In the genomic region with DNA sequence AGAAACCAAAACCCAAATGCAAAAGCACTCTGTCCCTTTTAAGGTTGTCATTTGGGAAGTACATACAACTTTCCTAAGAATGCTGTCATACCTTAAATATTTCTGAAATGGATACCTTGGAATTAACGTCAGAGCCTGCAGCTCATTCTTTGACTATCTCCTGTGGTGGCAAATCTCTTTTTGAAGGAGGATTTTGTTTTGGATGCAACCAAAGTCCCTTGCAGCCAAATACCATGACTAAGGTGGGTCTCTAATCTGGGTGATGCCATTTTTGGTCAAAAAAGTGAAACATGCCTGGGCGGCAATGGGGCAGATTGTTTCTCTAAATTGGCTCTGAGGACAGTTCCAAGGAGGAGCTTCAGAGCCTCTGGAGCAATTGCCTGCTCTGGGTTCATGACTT, we compare ENCODE assay signal across 24 cellular contexts. TPM values are rescaled to one million over a fixed set of nuclear protein-coding genes. Genes with fewer than 3 reads are reported as not detected.
"Had no signal": no experiment of that assay in that cellular context is flagged by ENCODE, and none has a peak within 500 bp of the region (broad histone marks: within the 10 kb centered on the region; RNA-seq: fewer than 3 reads in every experiment).

No MANE protein-coding gene starts in this region.

- FAIRE-seq: HepG2, K562, RCC 7860 had no signal

- H3K27ac ChIP-seq: KMS-11 had no signal

- H3K4me3 ChIP-seq: K562 had no signal

- DNase-seq: IMR-90, Kasumi-1, MM.1S, NCI-H1092 treated with DMSO at 0.1 percent for 48 hours, NCI-H1436, NCI-H187, NCI-H2029, NCI-H2081 treated with DMSO at 0.1 percent for 48 hours, NCI-H2171, NCI-H226, NCI-H446, NCI-H510A, NCI-H524 treated with DMSO at 0.1 percent for 48 hours, NCI-H69, NCI-H774, Right ventricle myocardium superior, RPMI8226, SIG-M5, SK-N-SH had no signal

- H3K4me2 ChIP-seq: KMS-11, SK-N-SH had no signal

- H3K9ac ChIP-seq: KMS-11, SK-N-SH had no signal

- ATAC-seq: HepG2, K562 had no signal

RNA-seq across cellular contexts. Expression of a gene that starts 25.3 kb away (rescaled TPM):
- total RNA-seq: HT1080 had no signal
